ENCODE assay signal across 30 cellular contexts in the genomic region with DNA sequence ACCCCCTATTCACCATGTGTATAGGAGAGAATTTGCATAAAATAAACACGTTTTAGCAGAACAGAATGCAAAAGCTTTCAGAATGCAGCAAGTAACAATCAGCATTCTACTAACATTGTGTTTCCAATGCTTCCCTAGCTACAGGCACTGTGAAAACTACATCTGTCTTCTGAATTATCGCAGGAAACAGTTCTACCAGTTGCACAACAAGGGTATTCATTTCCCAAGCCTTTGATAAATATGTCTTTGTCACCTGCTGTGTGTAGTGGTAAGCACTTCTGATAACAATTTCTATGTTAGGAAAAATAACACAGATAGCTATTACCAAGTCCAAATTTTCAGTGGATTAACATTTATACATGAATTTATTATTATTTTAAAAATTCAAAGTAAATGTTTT.
"Had no signal": no experiment of that assay in that cellular context is flagged by ENCODE, and none has a peak within 500 bp of the region (broad histone marks: within the 10 kb centered on the region; RNA-seq: fewer than 3 reads in every experiment).

No MANE protein-coding gene starts in this region.

- H3K9me3 Mint-ChIP-seq: activated CD4-positive, alpha-beta memory T cell treated with anti-CD3 and anti-CD28 coated beads, Interleukin-2, amount 10 ng/mL, durations not matched to agents 7 days and 5 days; activated naive CD8-positive, alpha-beta T cell treated with anti-CD3 and anti-CD28 coated beads for 36 hours; activated T-helper 17 cell treated with anti-CD3 and anti-CD28 coated beads, Interleukin-2, amount 50 U/mL, for 72 hours had no signal

- ATAC-seq: activated CD4-positive, alpha-beta T cell treated with anti-CD3 and anti-CD28 coated beads for 36 hours; activated T-helper 17 cell treated with anti-CD3 and anti-CD28 coated beads, Interleukin-2, amount 50 U/mL, for 72 hours; Panc1; Right ventricle myocardium inferior; T-cell had no signal

- H3K27me3 Mint-ChIP-seq: activated CD4-positive, alpha-beta memory T cell treated with anti-CD3 and anti-CD28 coated beads, Interleukin-2, amount 10 ng/mL, durations not matched to agents 7 days and 5 days; activated CD4-positive, alpha-beta T cell treated with anti-CD3 and anti-CD28 coated beads for 36 hours; activated naive CD8-positive, alpha-beta T cell treated with anti-CD3 and anti-CD28 coated beads for 36 hours; activated T-helper 17 cell treated with anti-CD3 and anti-CD28 coated beads, Interleukin-2, amount 50 U/mL, for 72 hours; T-cell had no signal

- H3K27ac Mint-ChIP-seq: activated CD4-positive, alpha-beta memory T cell treated with anti-CD3 and anti-CD28 coated beads, Interleukin-2, amount 10 ng/mL, durations not matched to agents 7 days and 5 days; activated CD4-positive, alpha-beta T cell treated with anti-CD3 and anti-CD28 coated beads for 36 hours; activated naive CD4-positive, alpha-beta T cell treated with anti-CD3 and anti-CD28 coated beads for 36 hours; activated naive CD8-positive, alpha-beta T cell treated with anti-CD3 and anti-CD28 coated beads for 36 hours; activated T-helper 17 cell treated with anti-CD3 and anti-CD28 coated beads, Interleukin-2, amount 50 U/mL, for 72 hours; T-cell had no signal

- H3K4me1 ChIP-seq: breast epithelium had no signal

- H3K27me3 ChIP-seq: breast epithelium had no signal

- H3K9me3 ChIP-seq: breast epithelium had no signal

- DNase-seq: activated CD4-positive, alpha-beta memory T cell treated with anti-CD3 and anti-CD28 coated beads, Interleukin-2, amount 10 ng/mL, durations not matched to agents 7 days and 5 days; activated CD4-positive, alpha-beta T cell treated with anti-CD3 and anti-CD28 coated beads for 36 hours; activated CD4-positive, alpha-beta T cell treated with anti-CD3 and anti-CD28 coated beads, Interleukin-2, amount 50 U/mL, for 1 hour; activated gamma-delta T cell; activated naive CD4-positive, alpha-beta T cell treated with anti-CD3 and anti-CD28 coated beads for 36 hours; activated naive CD8-positive, alpha-beta T cell treated with anti-CD3 and anti-CD28 coated beads for 36 hours; activated T-cell treated with anti-CD3 and anti-CD28 coated beads for 4 hours; activated T-cell treated with anti-CD3 and anti-CD28 coated beads, Interleukin-2, amount 50 U/mL, for 48 hours; anterior cingulate cortex; caudate nucleus; NCI-H1092 treated with DMSO at 0.1 percent for 48 hours; NCI-H1436; NCI-H1694 treated with DMSO at 0.1 percent for 48 hours; NCI-H2029 treated with DMSO at 0.1 percent for 48 hours; NCI-H345; NCI-H510A; NCI-H774; NK-92 treated with Interleukin-12 subunit alpha and Interleukin-12 subunit beta, amount 100 ng/mL, for 24 hours; OCI-M1; RPMI8226; T-cell; T-helper 2 cell; WERI-Rb-1 had no signal

- H3K36me3 ChIP-seq: breast epithelium, WERI-Rb-1 had no signal

- H3K27ac ChIP-seq: breast epithelium, coronary artery, KMS-11, SK-N-MC, WERI-Rb-1 had no signal

- H3K4me3 ChIP-seq: breast epithelium, coronary artery, SK-N-MC had no signal

- H3K4me1 Mint-ChIP-seq: activated CD4-positive, alpha-beta memory T cell treated with anti-CD3 and anti-CD28 coated beads, Interleukin-2, amount 10 ng/mL, durations not matched to agents 7 days and 5 days; activated CD4-positive, alpha-beta T cell treated with anti-CD3 and anti-CD28 coated beads for 36 hours; activated naive CD8-positive, alpha-beta T cell treated with anti-CD3 and anti-CD28 coated beads for 36 hours; activated T-helper 17 cell treated with anti-CD3 and anti-CD28 coated beads, Interleukin-2, amount 50 U/mL, for 72 hours; T-cell had no signal

- H3K4me3 Mint-ChIP-seq: activated CD4-positive, alpha-beta memory T cell treated with anti-CD3 and anti-CD28 coated beads, Interleukin-2, amount 10 ng/mL, durations not matched to agents 7 days and 5 days; activated CD4-positive, alpha-beta T cell treated with anti-CD3 and anti-CD28 coated beads for 36 hours; activated naive CD4-positive, alpha-beta T cell treated with anti-CD3 and anti-CD28 coated beads for 36 hours; activated naive CD8-positive, alpha-beta T cell treated with anti-CD3 and anti-CD28 coated beads for 36 hours; activated T-helper 17 cell treated with anti-CD3 and anti-CD28 coated beads, Interleukin-2, amount 50 U/mL, for 72 hours; T-cell had no signal

- H3K36me3 Mint-ChIP-seq: activated naive CD8-positive, alpha-beta T cell treated with anti-CD3 and anti-CD28 coated beads for 36 hours; T-cell had no signal
